In genomic region chr16:81575307-81575706, GRCh38 we compare ENCODE assay signal across 27 cellular contexts.
"Had no signal": no experiment of that assay in that cellular context is flagged by ENCODE, and none has a peak within 500 bp of the region (broad histone marks: within the 10 kb centered on the region; RNA-seq: fewer than 3 reads in every experiment).

No MANE protein-coding gene starts in this region.

- H3K27me3 Mint-ChIP-seq: dendritic cell treated with granulocyte-macrophage colony-stimulating factor and Interleukin-4, amounts not matched to agents 40 ng/mL and 50 ng/mL, for 4 days; memory B cell; progenitor cell of endocrine pancreas; type B pancreatic cell had no signal

- H3K4me3 ChIP-seq: gastrocnemius medialis, lung, smooth muscle cell, testis, tibial artery had no signal

- H3K36me3 ChIP-seq: gastrocnemius medialis, neutrophil, tibial artery had no signal

- H3K9me3 Mint-ChIP-seq: dendritic cell treated with granulocyte-macrophage colony-stimulating factor and Interleukin-4, amounts not matched to agents 40 ng/mL and 50 ng/mL, for 4 days; endodermal cell; memory B cell; natural killer cell; type B pancreatic cell had no signal

- H3K27ac ChIP-seq: epithelial cell of prostate, gastrocnemius medialis, neutrophil, parathyroid adenoma, testis, tibial artery had no signal

- H3K9me3 ChIP-seq: gastrocnemius medialis, neutrophil, testis, tibial artery had no signal

- H3K27me3 ChIP-seq: gastrocnemius medialis, neutrophil, testis, tibial artery had no signal

- DNase-seq: effector CD8-positive, alpha-beta T cell; endodermal cell; foreskin fibroblast; gastrocnemius medialis; head of caudate nucleus; natural killer cell; stimulated activated CD4-positive, alpha-beta T cell treated with anti-CD3 and anti-CD28 coated beads, Interleukin-12 subunit alpha, Interleukin-12 subunit beta, amount 100 ng/mL, for 4 hours; stimulated activated CD4-positive, alpha-beta T cell treated with anti-CD3 and anti-CD28 coated beads, Interleukin-1b, Interleukin-23, amount 100 ng/mL, for 48 hours; stimulated activated CD4-positive, alpha-beta T cell treated with anti-CD3 and anti-CD28 coated beads, Interleukin-4, amount 100 ng/mL, for 1 hour; stimulated activated CD8-positive, alpha-beta memory T cell treated with anti-CD3 and anti-CD28 coated beads, Interleukin-4, amount 100 ng/mL, for 48 hours; stimulated activated naive CD8-positive, alpha-beta T cell treated with anti-CD3 and anti-CD28 coated beads, Interleukin-15, Interleukin-2, amounts not matched to agents 100 U/mL and 50 U/mL, for 24 hours; substantia nigra; testis; tibial artery had no signal

- H2AFZ ChIP-seq: parathyroid adenoma had no signal

- H3K27ac Mint-ChIP-seq: dendritic cell treated with granulocyte-macrophage colony-stimulating factor and Interleukin-4, amounts not matched to agents 40 ng/mL and 50 ng/mL, for 4 days; memory B cell; progenitor cell of endocrine pancreas; type B pancreatic cell had no signal

- FAIRE-seq: colon, keratinocyte had no signal

- H3K4me2 ChIP-seq: smooth muscle cell had no signal

- ATAC-seq: esophagus mucosa; gastrocnemius medialis; natural killer cell; sciatic nerve; stimulated activated naive CD8-positive, alpha-beta T cell treated with anti-CD3 and anti-CD28 coated beads, Interleukin-15, Interleukin-2, amounts not matched to agents 100 U/mL and 50 U/mL, for 24 hours had no signal

- H3K4me1 ChIP-seq: gastrocnemius medialis, parathyroid adenoma had no signal

- H3K36me3 Mint-ChIP-seq: memory B cell, natural killer cell, type B pancreatic cell had no signal

- H3K4me3 Mint-ChIP-seq: dendritic cell treated with granulocyte-macrophage colony-stimulating factor and Interleukin-4, amounts not matched to agents 40 ng/mL and 50 ng/mL, for 4 days; endodermal cell; memory B cell; natural killer cell; type B pancreatic cell had no signal
